In the genomic region with DNA sequence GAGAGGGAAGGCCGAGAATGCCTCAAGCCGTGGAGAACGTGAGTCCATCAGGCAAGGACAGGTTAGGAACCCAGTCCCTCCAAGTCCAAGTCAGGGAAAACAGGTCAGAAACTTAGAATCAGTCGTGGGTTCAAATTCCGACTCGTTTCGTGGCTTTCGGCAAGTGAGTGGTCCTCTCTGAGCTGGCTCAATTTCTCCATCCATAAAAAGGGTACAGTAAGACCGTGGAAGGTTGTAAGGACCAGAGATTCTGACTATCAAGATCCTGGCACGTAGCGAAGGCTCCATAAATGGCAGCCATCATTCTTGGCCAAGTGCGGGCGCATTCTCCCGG, we compare ENCODE assay signal across 8 cellular contexts. TPM values are rescaled to one million over a fixed set of nuclear protein-coding genes. Genes with fewer than 3 reads are reported as not detected.
DNase-seq lines count a peak whose midpoint lies in the region; ATAC-seq and TF ChIP-seq lines count a peak whose summit lies in the region.

No MANE protein-coding gene starts in this region.

- H3K79me1 ChIP-seq in trophoblast cell (ENCODE audit: low read length): peaks cover 24% of the 10 kb centered on the region

- H3K4me2 ChIP-seq in DOHH2 (ENCODE audit: low read length): peak overlapping the region; percentile 93
- peak overlapping the region; percentile 73 for H3K4me2 ChIP-seq in PC-9
- H3K4me2 ChIP-seq in trophoblast cell (ENCODE audit: low read length): peak overlapping the region; percentile 82

- H3K79me2 ChIP-seq in DOHH2 (ENCODE audit: control insufficient read depth, low read length) (no peaks in the 10 kb centered on the region), PC-9 (ENCODE audit: low read depth) (no peaks in the 10 kb centered on the region), trophoblast cell (ENCODE audit: control insufficient read depth, insufficient read depth, low read length, poor library complexity) (peaks cover 23% of the 10 kb centered on the region)

- peak overlapping the region; percentile 75 for H4K8ac ChIP-seq in trophoblast cell (ENCODE audit: low read depth, low read length)

- peak overlapping the region; percentile 63 for H4K12ac ChIP-seq in trophoblast cell (ENCODE audit: low read depth, low read length)

- ATAC-seq in HG03469 (IDR thresholded peaks at IDR 0.05; ENCODE audit: unreplicated experiment): no peak

- peak overlapping the region; percentile 84 for H2BK5ac ChIP-seq in trophoblast cell (ENCODE audit: low read depth, low read length, poor library complexity)

- no peak overlapping the region for H3K23ac ChIP-seq in trophoblast cell (ENCODE audit: low read length)

- CTCF ChIA-PET in PC-9 (lab: Charles Lee): no interaction called here

- peak overlapping the region; percentile 58 for H3K18ac ChIP-seq in trophoblast cell (ENCODE audit: low read length)

- peak overlapping the region; percentile 24 for H2BK12ac ChIP-seq in trophoblast cell (ENCODE audit: low read length)

- H4K20me1 ChIP-seq in DOHH2 (ENCODE audit: control insufficient read depth, insufficient read depth, low read depth, low read length) (no peaks in the 10 kb centered on the region), PC-9 (ENCODE audit: insufficient read depth) (no peaks in the 10 kb centered on the region)

- H2AFZ ChIP-seq in PC-9: peak overlapping the region; percentile 98
- H2AFZ ChIP-seq in trophoblast cell (ENCODE audit: insufficient read depth, low read length, poor library complexity): peak overlapping the region; percentile 82

- H2BK120ac ChIP-seq in trophoblast cell (ENCODE audit: insufficient read depth, low read length, poor library complexity): peak overlapping the region; percentile 75

- no TSS peak for BruUV-seq in PC-9 (replicated peaks; lab: Mats Ljungman, UMichigan)

- peaks cover 13% of the 10 kb centered on the region for H3K4me1 ChIP-seq in DOHH2 (ENCODE audit: control insufficient read depth, low read length)
- H3K4me1 ChIP-seq in PC-9 (replicated peaks; ENCODE audit: insufficient read depth): no peaks in the 10 kb centered on the region
- peaks cover 7 to 14% of the 10 kb centered on the region in 2 experiments for H3K4me1 ChIP-seq in trophoblast cell (ENCODE audit: control insufficient read depth in 1 of 2, insufficient read depth in 2 of 2, low read length in 2 of 2)

- TF ChIP-seq CTCF in DOHH2 (IDR thresholded peaks at IDR 0.05; ENCODE audit: low read depth, low read length, poor library complexity, severe bottlenecking) (no peak), PC-9 (conservative IDR thresholded peaks at IDR 0.05) (no peak), epithelial cell of proximal tubule (conservative IDR thresholded peaks at IDR 0.05; ENCODE audit: low read depth, low read length) (no peak)

- H3K27me3 ChIP-seq in DOHH2 (ENCODE audit: control insufficient read depth, low read length): peaks cover 48% of the 10 kb centered on the region
- no peaks in the 10 kb centered on the region for H3K27me3 ChIP-seq in PC-9 (ENCODE audit: insufficient read depth, low read depth)
- H3K27me3 ChIP-seq in trophoblast cell (ENCODE audit: insufficient read depth, low read length): no peaks in the 10 kb centered on the region

- H3K9me2 ChIP-seq in DOHH2 (replicated peaks; ENCODE audit: control insufficient read depth, low read length): no peaks in the 10 kb centered on the region
- H3K9me2 ChIP-seq in PC-9 (ENCODE audit: insufficient read depth): no peaks in the 10 kb centered on the region

- peak overlapping the region; percentile 88 for H4K91ac ChIP-seq in trophoblast cell (ENCODE audit: low read depth, low read length)

- H2AK5ac ChIP-seq in trophoblast cell (ENCODE audit: low read length): peak overlapping the region; percentile 21

- WGBS in trophoblast cell (ENCODE audit: extremely low coverage, insufficient coverage, insufficient read length): no CpG with 5 or more reads among the region's 14 CpGs

- peak overlapping the region; percentile 69 for H3K4ac ChIP-seq in trophoblast cell (ENCODE audit: low read depth, low read length)

- peak overlapping the region; percentile 80 for H3K14ac ChIP-seq in trophoblast cell (ENCODE audit: low read length)

- no peak for DNase-seq in PC-9
- no peak for DNase-seq in epithelial cell of proximal tubule (ENCODE audit: low read depth)
- DNase-seq in trophoblast cell: no peak
- DNase-seq in HuH-7 (ENCODE audit: low spot score): no peak
- DNase-seq in DMS 273 (lab: John Stamatoyannopoulos, UW; ENCODE audit: unreplicated experiment): no peak
- DNase-seq in Ammon's horn (ENCODE audit: low spot score): no peak

- H3K4me3 ChIP-seq in DOHH2 (ENCODE audit: low read length): peak overlapping the region; percentile 88
- H3K4me3 ChIP-seq in PC-9: peak overlapping the region; percentile 74
- H3K4me3 ChIP-seq in epithelial cell of proximal tubule (ENCODE audit: low read depth, low read length): peak overlapping the region; percentile 59
- peak overlapping the region; percentile 93 for H3K4me3 ChIP-seq in trophoblast cell (ENCODE audit: low read depth, low read length)

- intact Hi-C loops in PC-9 (cut with micrococcal nuclease; ENCODE audit: unreplicated experiment): loop anchor here (10.0 kb wide), 1 partner anchor 320 kb away; a partner anchor contains a TSS

- no peaks in the 10 kb centered on the region for H3K9me3 ChIP-seq in DOHH2 (ENCODE audit: control insufficient read depth, insufficient read depth, low read length)
- H3K9me3 ChIP-seq in PC-9 (ENCODE audit: insufficient read depth, low read depth): no peaks in the 10 kb centered on the region
- no peaks in the 10 kb centered on the region for H3K9me3 ChIP-seq in trophoblast cell (ENCODE audit: insufficient read depth, low read depth, low read length)

- no peak overlapping the region for H3K9ac ChIP-seq in trophoblast cell (ENCODE audit: low read length)

- POLR2A ChIA-PET in PC-9 (lab: Charles Lee; ENCODE audit: unreplicated experiment): no interaction called here

- H3F3A ChIP-seq in DOHH2 (ENCODE audit: control insufficient read depth, insufficient read depth) (peaks cover 7% of the 10 kb centered on the region; the same call in 1 of the 2 replicates), PC-9 (ENCODE audit: insufficient read depth, low read depth) (no peaks in the 10 kb centered on the region)

- H3K36me3 ChIP-seq in DOHH2 (ENCODE audit: control insufficient read depth, low read length) (no peaks in the 10 kb centered on the region), PC-9 (ENCODE audit: low read depth) (no peaks in the 10 kb centered on the region), trophoblast cell (ENCODE audit: control insufficient read depth in 1 of 2, insufficient read depth in 2 of 2, low read length in 2 of 2) (no peaks in the 10 kb centered on the region)

- no peak overlapping the region for H3K27ac ChIP-seq in DOHH2 (ENCODE audit: low read depth, low read length)
- H3K27ac ChIP-seq in PC-9: no peak overlapping the region
- peak overlapping the region; percentile 94 for H3K27ac ChIP-seq in trophoblast cell (ENCODE audit: low read depth, low read length)

RNA-seq across cellular contexts. Expression of a gene that starts 0.6 kb away (rescaled TPM):
- total RNA-seq in PC-9 (2021) (3.0 and 4.0 TPM in 2 replicates), epithelial cell of proximal tubule (0.12 and 0.80 TPM in 2 replicates)
- polyA plus RNA-seq in trophoblast cell (2013): 45.5 and 47.4 TPM in 2 replicates
